In the genomic region with DNA sequence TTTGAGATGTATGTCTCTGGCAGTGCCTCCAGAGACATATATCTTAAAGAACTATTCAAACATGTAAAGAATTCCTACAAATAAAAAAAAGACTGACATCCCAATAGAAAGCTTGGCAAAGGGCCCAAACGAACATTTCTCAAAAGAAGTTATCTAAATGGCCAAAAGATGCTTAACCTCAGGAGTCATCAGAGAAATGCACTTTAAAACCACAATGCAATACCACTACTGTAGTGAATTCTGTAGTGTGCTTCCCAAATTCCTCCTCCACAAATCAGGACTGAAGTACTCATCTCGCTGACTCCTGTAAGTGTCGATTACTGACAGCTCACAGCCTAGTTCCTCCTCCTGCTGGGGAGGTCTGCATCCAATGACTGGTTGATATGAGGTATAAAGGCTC, we compare ENCODE assay signal across 16 cellular contexts.
"Had no signal": no experiment of that assay in that cellular context is flagged by ENCODE, and none has a peak within 500 bp of the region (broad histone marks: within the 10 kb centered on the region; RNA-seq: fewer than 3 reads in every experiment).

No MANE protein-coding gene starts in this region.

- H3K4me3 ChIP-seq: dorsolateral prefrontal cortex, esophagus muscularis mucosa, heart left ventricle, left ventricle myocardium inferior, psoas muscle, suprapubic skin, upper lobe of left lung had no signal

- ATAC-seq: activated CD8-positive, alpha-beta T cell treated with anti-CD3 and anti-CD28 coated beads, Interleukin-2, amount 10 ng/mL, durations not matched to agents 7 days and 5 days; activated naive CD8-positive, alpha-beta T cell treated with anti-CD3 and anti-CD28 coated beads, Interleukin-2, amount 50 U/mL, for 24 hours; heart left ventricle; psoas muscle; sciatic nerve; stimulated activated naive CD8-positive, alpha-beta T cell treated with anti-CD3 and anti-CD28 coated beads, Interleukin-15, Interleukin-2, amounts not matched to agents 100 U/mL and 50 U/mL, for 24 hours; WTC11 had no signal

- DNase-seq: activated CD4-positive, alpha-beta T cell treated with anti-CD3 and anti-CD28 coated beads for 48 hours; activated CD8-positive, alpha-beta T cell treated with anti-CD3 and anti-CD28 coated beads, Interleukin-2, amount 10 ng/mL, durations not matched to agents 7 days and 5 days; activated naive CD4-positive, alpha-beta T cell treated with Interleukin-2 at 50 U/mL for 16 hours; activated naive CD8-positive, alpha-beta T cell treated with anti-CD3 and anti-CD28 coated beads, Interleukin-2, amount 50 U/mL, for 24 hours; dorsolateral prefrontal cortex; foreskin melanocyte; heart left ventricle; left ventricle myocardium inferior; psoas muscle; stimulated activated CD8-positive, alpha-beta memory T cell treated with anti-CD3 and anti-CD28 coated beads, Interleukin-4, amount 100 ng/mL, for 48 hours; stimulated activated naive CD8-positive, alpha-beta T cell treated with anti-CD3 and anti-CD28 coated beads, Interleukin-15, Interleukin-2, amounts not matched to agents 100 U/mL and 50 U/mL, for 24 hours; upper lobe of left lung had no signal
